In the genomic region with DNA sequence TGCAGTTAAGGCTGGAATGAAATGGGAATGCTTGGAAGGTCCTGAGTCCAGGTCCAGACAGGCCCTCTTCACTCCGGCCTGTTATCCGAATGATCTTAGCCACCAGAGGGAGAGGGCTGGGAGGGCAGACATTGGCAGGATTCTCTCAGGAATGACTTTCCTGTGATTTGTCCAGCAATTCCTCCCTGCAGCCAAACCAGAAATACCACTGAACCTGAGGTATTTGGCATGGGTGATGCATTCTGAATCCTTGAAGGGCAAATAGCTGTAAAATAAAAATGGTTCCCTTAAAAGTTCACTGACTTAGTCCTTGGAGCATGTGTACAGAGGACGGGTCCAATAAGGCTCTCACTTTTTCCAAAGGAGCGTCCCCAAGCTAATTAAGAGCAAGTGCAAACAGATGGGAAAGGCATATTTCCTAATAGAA, we compare ENCODE assay signal across 1 cellular context.
TF ChIP-seq lines count a peak whose summit lies in the region.

No MANE protein-coding gene starts in this region.

TF ChIP-seq in SK-N-SH treated with all-trans-retinoic acid at 6 μM for 48 hours, 23 proteins besides CTCF, POLR2A, EP300 and RAD21 (continued from another document):
- TF ChIP-seq, protein P1, sequence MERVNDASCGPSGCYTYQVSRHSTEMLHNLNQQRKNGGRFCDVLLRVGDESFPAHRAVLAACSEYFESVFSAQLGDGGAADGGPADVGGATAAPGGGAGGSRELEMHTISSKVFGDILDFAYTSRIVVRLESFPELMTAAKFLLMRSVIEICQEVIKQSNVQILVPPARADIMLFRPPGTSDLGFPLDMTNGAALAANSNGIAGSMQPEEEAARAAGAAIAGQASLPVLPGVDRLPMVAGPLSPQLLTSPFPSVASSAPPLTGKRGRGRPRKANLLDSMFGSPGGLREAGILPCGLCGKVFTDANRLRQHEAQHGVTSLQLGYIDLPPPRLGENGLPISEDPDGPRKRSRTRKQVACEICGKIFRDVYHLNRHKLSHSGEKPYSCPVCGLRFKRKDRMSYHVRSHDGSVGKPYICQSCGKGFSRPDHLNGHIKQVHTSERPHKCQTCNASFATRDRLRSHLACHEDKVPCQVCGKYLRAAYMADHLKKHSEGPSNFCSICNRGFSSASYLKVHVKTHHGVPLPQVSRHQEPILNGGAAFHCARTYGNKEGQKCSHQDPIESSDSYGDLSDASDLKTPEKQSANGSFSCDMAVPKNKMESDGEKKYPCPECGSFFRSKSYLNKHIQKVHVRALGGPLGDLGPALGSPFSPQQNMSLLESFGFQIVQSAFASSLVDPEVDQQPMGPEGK (CRISPR knock-in tag; IDR thresholded peaks at IDR 0.05; ENCODE audit: borderline replicate concordance), result no peak
- TF ChIP-seq ZNF565 (CRISPR knock-in tag; conservative IDR thresholded peaks at IDR 0.05; ENCODE audit: low read depth) (no peak), TOX (CRISPR knock-in tag; IDR thresholded peaks at IDR 0.05; ENCODE audit: borderline replicate concordance) (no peak), ZNF70 (CRISPR knock-in tag; IDR thresholded peaks at IDR 0.05) (no peak), TCF4 (CRISPR knock-in tag; IDR thresholded peaks at IDR 0.05; ENCODE audit: borderline replicate concordance) (no peak), RARB (CRISPR knock-in tag; IDR thresholded peaks at IDR 0.05) (no peak), ISL1 (CRISPR knock-in tag; IDR thresholded peaks at IDR 0.05) (no peak)
TF ChIP-seq in SK-N-SH treated with all-trans-retinoic acid at 6 μM for 48 hours: peak in this region for 0.
